In genomic region chr12:114631242-114631641, GRCh38 we compare ENCODE assay signal across 2 cellular contexts.
TF ChIP-seq lines count a peak whose summit lies in the region.

No MANE protein-coding gene starts in this region.

TF ChIP-seq in SK-N-SH, 30 proteins besides CTCF, POLR2A, EP300 and RAD21 (continued from another document):
- TF ChIP-seq IRF3 (IDR thresholded peaks at IDR 0.05; ENCODE audit: low read depth, low read length) (no peak), USF1 (IDR thresholded peaks at IDR 0.05; ENCODE audit: borderline replicate concordance, low read depth) (no peak), FOXJ3 (CRISPR knock-in tag; IDR thresholded peaks at IDR 0.05) (no peak), REST (IDR thresholded peaks at IDR 0.05; ENCODE audit: low read depth, low read length) (no peak), TAF1 (IDR thresholded peaks at IDR 0.05; ENCODE audit: borderline replicate concordance, low read depth, low read length) (no peak), NFIC (IDR thresholded peaks at IDR 0.05; ENCODE audit: borderline replicate concordance) (no peak), USF2 (IDR thresholded peaks at IDR 0.05; ENCODE audit: borderline replicate concordance, low read depth, low read length) (no peak), ELF1 (IDR thresholded peaks at IDR 0.05) (no peak), NRF1 (IDR thresholded peaks at IDR 0.05; ENCODE audit: low read depth, low read length) (no peak), EZH2phosphoT487 (IDR thresholded peaks at IDR 0.05; ENCODE audit: borderline replicate concordance, low read depth) (no peak), MEF2A (IDR thresholded peaks at IDR 0.05; ENCODE audit: borderline replicate concordance, low read depth) (no peak), PBX3 (IDR thresholded peaks at IDR 0.05) (no peak), POLR2AphosphoS5 (IDR thresholded peaks at IDR 0.05; ENCODE audit: low read depth, low read length) (no peak)

TF ChIP-seq in SK-N-SH treated with all-trans-retinoic acid at 6 μM for 48 hours, 23 proteins besides CTCF, POLR2A, EP300 and RAD21:
- TF ChIP-seq CSRNP3 (CRISPR knock-in tag; IDR thresholded peaks at IDR 0.05) = no peak
- TF ChIP-seq POU6F1 (CRISPR knock-in tag; IDR thresholded peaks at IDR 0.05; ENCODE audit: borderline replicate concordance, low read depth) = no peak
- no peak for TF ChIP-seq ZNF8 (CRISPR knock-in tag; IDR thresholded peaks at IDR 0.05)
- TF ChIP-seq TOX (CRISPR knock-in tag; IDR thresholded peaks at IDR 0.05; ENCODE audit: borderline replicate concordance) = no peak
